In the genomic region with DNA sequence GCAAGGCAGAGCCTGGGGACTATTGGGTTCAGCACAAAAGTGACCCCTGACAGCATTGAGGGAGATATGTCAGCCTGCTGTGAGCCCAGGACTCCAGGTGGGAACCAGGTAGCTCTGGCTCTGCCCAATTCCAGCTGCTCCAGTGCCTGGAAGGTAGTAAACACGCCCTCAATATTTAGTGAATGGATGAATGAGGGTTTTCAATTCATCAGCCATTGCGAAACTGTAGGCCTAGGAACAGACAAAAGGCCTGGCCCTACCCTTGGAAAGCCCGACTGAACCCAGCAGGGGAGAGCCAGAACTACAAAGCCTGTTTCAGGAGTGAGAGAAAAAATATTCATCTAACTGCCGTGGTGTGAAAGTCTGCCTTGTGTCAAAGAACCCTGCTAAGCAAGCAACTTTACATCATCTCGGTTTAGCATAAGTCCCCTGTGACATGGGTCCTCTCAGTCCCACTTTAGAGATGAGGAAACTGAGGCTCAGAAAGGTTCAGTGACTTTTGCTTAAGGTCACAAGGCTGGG, we compare ENCODE assay signal across 1 cellular context.
TF ChIP-seq lines count a peak whose summit lies in the region.

No MANE protein-coding gene starts in this region.

TF ChIP-seq in HepG2, 621 proteins besides CTCF, POLR2A, EP300 and RAD21:
- TF ChIP-seq TBX2 (CRISPR knock-in tag; IDR thresholded peaks at IDR 0.05; ENCODE audit: borderline replicate concordance) (peak; percentile 46; the same call in 1 of the 2 replicates), BCL6 (CRISPR knock-in tag; IDR thresholded peaks at IDR 0.05) (peak; percentile 41; the same call in 1 of the 2 replicates), ZNF343 (CRISPR knock-in tag; IDR thresholded peaks at IDR 0.05) (no peak), CBX5 (CRISPR knock-in tag; IDR thresholded peaks at IDR 0.05; ENCODE audit: borderline replicate concordance) (no peak), SRY (CRISPR knock-in tag; IDR thresholded peaks at IDR 0.05) (no peak), TEAD3 (CRISPR knock-in tag; optimal IDR thresholded peaks at IDR 0.05; ENCODE audit: borderline replicate concordance) (peak; percentile 26), ZNF331 (CRISPR knock-in tag; IDR thresholded peaks at IDR 0.05) (peak; percentile 22; the same call in 1 of the 2 replicates), ZFYVE20 (CRISPR knock-in tag; IDR thresholded peaks at IDR 0.05; ENCODE audit: borderline replicate concordance, low read depth) (no peak), YEATS4 (CRISPR knock-in tag; IDR thresholded peaks at IDR 0.05; ENCODE audit: borderline replicate concordance) (no peak), ZNF549 (CRISPR knock-in tag; IDR thresholded peaks at IDR 0.05) (no peak), FOXO1 (CRISPR knock-in tag; IDR thresholded peaks at IDR 0.05) (peak; percentile 10; the same call in 1 of the 2 replicates), ZMYM3 (CRISPR knock-in tag; IDR thresholded peaks at IDR 0.05) (0 out of 2 replicates have a peak, but pooled peaks have one; percentile 25), ZFX (CRISPR knock-in tag; IDR thresholded peaks at IDR 0.05; ENCODE audit: low read depth) (peak; percentile 62; the same call in 1 of the 2 replicates), ARID2 (CRISPR knock-in tag; IDR thresholded peaks at IDR 0.05; ENCODE audit: borderline replicate concordance) (no peak), ZNF282 (IDR thresholded peaks at IDR 0.05; ENCODE audit: partially characterized antibody) (no peak), ZNF883 (CRISPR knock-in tag; IDR thresholded peaks at IDR 0.05; ENCODE audit: not compliant biosample characterization) (no peak), ZNF136 (CRISPR knock-in tag; IDR thresholded peaks at IDR 0.05; ENCODE audit: low read depth) (no peak), ZNF207 (IDR thresholded peaks at IDR 0.05; ENCODE audit: borderline replicate concordance) (no peak), HDAC2 (CRISPR knock-in tag; IDR thresholded peaks at IDR 0.05) (peak; percentile 19; the same call in 1 of the 2 replicates), LCORL (IDR thresholded peaks at IDR 0.05) (no peak), LCORL (CRISPR knock-in tag; IDR thresholded peaks at IDR 0.05) (0 out of 2 replicates have a peak, but pooled peaks have one; percentile 24), ZEB1 (IDR thresholded peaks at IDR 0.05; ENCODE audit: insufficient replicate concordance, low read depth) (peak; percentile 10), CEBPG (CRISPR knock-in tag; IDR thresholded peaks at IDR 0.05) (peak; percentile 88), KDM3A (CRISPR knock-in tag; IDR thresholded peaks at IDR 0.05; ENCODE audit: low read depth) (no peak), ZNF224 (CRISPR knock-in tag; IDR thresholded peaks at IDR 0.05) (no peak), ZNF256 (CRISPR knock-in tag; conservative IDR thresholded peaks at IDR 0.05) (no peak), ZFY (CRISPR knock-in tag; IDR thresholded peaks at IDR 0.05) (peak; percentile 46), ZSCAN9 (CRISPR knock-in tag; IDR thresholded peaks at IDR 0.05; ENCODE audit: borderline replicate concordance) (no peak), CEBPB (IDR thresholded peaks at IDR 0.05; ENCODE audit: borderline replicate concordance, low read depth, low read length) (peak; percentile 80), ZSCAN12 (CRISPR knock-in tag; IDR thresholded peaks at IDR 0.05) (no peak), RARA (CRISPR knock-in tag; IDR thresholded peaks at IDR 0.05) (no peak), ZNF253 (CRISPR knock-in tag; IDR thresholded peaks at IDR 0.05; ENCODE audit: borderline replicate concordance) (no peak), ZBTB42 (CRISPR knock-in tag; IDR thresholded peaks at IDR 0.05) (no peak), ZNF530 (CRISPR knock-in tag; IDR thresholded peaks at IDR 0.05; ENCODE audit: low read depth) (no peak), POGZ (CRISPR knock-in tag; IDR thresholded peaks at IDR 0.05) (no peak), ZNF546 (CRISPR knock-in tag; conservative IDR thresholded peaks at IDR 0.05) (no peak), ZNF235 (CRISPR knock-in tag; IDR thresholded peaks at IDR 0.05; ENCODE audit: borderline replicate concordance) (no peak), PRPF4 (IDR thresholded peaks at IDR 0.05; ENCODE audit: low read depth, low read length, poor library complexity, severe bottlenecking) (no peak), ZNF382 (CRISPR knock-in tag; IDR thresholded peaks at IDR 0.05; ENCODE audit: borderline replicate concordance) (no peak), SOX6 (IDR thresholded peaks at IDR 0.05) (no peak), SOX6 (CRISPR knock-in tag; IDR thresholded peaks at IDR 0.05) (0 out of 2 replicates have a peak, but pooled peaks have one; percentile 32), SRF (IDR thresholded peaks at IDR 0.05; ENCODE audit: low read depth, low read length) (no peak), YEATS2 (CRISPR knock-in tag; IDR thresholded peaks at IDR 0.05; ENCODE audit: borderline replicate concordance) (no peak), ZNF629 (CRISPR knock-in tag; conservative IDR thresholded peaks at IDR 0.05) (peak; percentile 81)
- TF ChIP-seq, protein P1, sequence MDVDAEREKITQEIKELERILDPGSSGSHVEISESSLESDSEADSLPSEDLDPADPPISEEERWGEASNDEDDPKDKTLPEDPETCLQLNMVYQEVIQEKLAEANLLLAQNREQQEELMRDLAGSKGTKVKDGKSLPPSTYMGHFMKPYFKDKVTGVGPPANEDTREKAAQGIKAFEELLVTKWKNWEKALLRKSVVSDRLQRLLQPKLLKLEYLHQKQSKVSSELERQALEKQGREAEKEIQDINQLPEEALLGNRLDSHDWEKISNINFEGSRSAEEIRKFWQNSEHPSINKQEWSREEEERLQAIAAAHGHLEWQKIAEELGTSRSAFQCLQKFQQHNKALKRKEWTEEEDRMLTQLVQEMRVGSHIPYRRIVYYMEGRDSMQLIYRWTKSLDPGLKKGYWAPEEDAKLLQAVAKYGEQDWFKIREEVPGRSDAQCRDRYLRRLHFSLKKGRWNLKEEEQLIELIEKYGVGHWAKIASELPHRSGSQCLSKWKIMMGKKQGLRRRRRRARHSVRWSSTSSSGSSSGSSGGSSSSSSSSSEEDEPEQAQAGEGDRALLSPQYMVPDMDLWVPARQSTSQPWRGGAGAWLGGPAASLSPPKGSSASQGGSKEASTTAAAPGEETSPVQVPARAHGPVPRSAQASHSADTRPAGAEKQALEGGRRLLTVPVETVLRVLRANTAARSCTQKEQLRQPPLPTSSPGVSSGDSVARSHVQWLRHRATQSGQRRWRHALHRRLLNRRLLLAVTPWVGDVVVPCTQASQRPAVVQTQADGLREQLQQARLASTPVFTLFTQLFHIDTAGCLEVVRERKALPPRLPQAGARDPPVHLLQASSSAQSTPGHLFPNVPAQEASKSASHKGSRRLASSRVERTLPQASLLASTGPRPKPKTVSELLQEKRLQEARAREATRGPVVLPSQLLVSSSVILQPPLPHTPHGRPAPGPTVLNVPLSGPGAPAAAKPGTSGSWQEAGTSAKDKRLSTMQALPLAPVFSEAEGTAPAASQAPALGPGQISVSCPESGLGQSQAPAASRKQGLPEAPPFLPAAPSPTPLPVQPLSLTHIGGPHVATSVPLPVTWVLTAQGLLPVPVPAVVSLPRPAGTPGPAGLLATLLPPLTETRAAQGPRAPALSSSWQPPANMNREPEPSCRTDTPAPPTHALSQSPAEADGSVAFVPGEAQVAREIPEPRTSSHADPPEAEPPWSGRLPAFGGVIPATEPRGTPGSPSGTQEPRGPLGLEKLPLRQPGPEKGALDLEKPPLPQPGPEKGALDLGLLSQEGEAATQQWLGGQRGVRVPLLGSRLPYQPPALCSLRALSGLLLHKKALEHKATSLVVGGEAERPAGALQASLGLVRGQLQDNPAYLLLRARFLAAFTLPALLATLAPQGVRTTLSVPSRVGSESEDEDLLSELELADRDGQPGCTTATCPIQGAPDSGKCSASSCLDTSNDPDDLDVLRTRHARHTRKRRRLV (CRISPR knock-in tag; IDR thresholded peaks at IDR 0.05) = no peak
- TF ChIP-seq, protein P2, sequence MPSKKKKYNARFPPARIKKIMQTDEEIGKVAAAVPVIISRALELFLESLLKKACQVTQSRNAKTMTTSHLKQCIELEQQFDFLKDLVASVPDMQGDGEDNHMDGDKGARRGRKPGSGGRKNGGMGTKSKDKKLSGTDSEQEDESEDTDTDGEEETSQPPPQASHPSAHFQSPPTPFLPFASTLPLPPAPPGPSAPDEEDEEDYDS (CRISPR knock-in tag; IDR thresholded peaks at IDR 0.05) = 0 out of 2 replicates have a peak, but pooled peaks have one; percentile 16
- TF ChIP-seq, protein P3, sequence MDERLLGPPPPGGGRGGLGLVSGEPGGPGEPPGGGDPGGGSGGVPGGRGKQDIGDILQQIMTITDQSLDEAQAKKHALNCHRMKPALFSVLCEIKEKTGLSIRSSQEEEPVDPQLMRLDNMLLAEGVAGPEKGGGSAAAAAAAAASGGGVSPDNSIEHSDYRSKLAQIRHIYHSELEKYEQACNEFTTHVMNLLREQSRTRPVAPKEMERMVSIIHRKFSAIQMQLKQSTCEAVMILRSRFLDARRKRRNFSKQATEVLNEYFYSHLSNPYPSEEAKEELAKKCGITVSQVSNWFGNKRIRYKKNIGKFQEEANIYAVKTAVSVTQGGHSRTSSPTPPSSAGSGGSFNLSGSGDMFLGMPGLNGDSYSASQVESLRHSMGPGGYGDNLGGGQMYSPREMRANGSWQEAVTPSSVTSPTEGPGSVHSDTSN (CRISPR knock-in tag; IDR thresholded peaks at IDR 0.05) = no peak
- TF ChIP-seq, protein P4, sequence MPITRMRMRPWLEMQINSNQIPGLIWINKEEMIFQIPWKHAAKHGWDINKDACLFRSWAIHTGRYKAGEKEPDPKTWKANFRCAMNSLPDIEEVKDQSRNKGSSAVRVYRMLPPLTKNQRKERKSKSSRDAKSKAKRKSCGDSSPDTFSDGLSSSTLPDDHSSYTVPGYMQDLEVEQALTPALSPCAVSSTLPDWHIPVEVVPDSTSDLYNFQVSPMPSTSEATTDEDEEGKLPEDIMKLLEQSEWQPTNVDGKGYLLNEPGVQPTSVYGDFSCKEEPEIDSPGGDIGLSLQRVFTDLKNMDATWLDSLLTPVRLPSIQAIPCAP (CRISPR knock-in tag; IDR thresholded peaks at IDR 0.05; ENCODE audit: low read depth) = no peak
- TF ChIP-seq, protein P5, sequence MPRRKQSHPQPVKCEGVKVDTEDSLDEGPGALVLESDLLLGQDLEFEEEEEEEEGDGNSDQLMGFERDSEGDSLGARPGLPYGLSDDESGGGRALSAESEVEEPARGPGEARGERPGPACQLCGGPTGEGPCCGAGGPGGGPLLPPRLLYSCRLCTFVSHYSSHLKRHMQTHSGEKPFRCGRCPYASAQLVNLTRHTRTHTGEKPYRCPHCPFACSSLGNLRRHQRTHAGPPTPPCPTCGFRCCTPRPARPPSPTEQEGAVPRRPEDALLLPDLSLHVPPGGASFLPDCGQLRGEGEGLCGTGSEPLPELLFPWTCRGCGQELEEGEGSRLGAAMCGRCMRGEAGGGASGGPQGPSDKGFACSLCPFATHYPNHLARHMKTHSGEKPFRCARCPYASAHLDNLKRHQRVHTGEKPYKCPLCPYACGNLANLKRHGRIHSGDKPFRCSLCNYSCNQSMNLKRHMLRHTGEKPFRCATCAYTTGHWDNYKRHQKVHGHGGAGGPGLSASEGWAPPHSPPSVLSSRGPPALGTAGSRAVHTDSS (CRISPR knock-in tag; conservative IDR thresholded peaks at IDR 0.05) = no peak
- TF ChIP-seq, protein P6, sequence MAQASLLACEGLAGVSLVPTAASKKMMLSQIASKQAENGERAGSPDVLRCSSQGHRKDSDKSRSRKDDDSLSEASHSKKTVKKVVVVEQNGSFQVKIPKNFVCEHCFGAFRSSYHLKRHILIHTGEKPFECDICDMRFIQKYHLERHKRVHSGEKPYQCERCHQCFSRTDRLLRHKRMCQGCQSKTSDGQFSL (CRISPR knock-in tag; IDR thresholded peaks at IDR 0.05) = no peak
- TF ChIP-seq, protein P7, sequence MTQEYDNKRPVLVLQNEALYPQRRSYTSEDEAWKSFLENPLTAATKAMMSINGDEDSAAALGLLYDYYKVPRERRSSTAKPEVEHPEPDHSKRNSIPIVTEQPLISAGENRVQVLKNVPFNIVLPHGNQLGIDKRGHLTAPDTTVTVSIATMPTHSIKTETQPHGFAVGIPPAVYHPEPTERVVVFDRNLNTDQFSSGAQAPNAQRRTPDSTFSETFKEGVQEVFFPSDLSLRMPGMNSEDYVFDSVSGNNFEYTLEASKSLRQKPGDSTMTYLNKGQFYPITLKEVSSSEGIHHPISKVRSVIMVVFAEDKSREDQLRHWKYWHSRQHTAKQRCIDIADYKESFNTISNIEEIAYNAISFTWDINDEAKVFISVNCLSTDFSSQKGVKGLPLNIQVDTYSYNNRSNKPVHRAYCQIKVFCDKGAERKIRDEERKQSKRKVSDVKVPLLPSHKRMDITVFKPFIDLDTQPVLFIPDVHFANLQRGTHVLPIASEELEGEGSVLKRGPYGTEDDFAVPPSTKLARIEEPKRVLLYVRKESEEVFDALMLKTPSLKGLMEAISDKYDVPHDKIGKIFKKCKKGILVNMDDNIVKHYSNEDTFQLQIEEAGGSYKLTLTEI (CRISPR knock-in tag; conservative IDR thresholded peaks at IDR 0.05) = no peak
- TF ChIP-seq, protein P8, sequence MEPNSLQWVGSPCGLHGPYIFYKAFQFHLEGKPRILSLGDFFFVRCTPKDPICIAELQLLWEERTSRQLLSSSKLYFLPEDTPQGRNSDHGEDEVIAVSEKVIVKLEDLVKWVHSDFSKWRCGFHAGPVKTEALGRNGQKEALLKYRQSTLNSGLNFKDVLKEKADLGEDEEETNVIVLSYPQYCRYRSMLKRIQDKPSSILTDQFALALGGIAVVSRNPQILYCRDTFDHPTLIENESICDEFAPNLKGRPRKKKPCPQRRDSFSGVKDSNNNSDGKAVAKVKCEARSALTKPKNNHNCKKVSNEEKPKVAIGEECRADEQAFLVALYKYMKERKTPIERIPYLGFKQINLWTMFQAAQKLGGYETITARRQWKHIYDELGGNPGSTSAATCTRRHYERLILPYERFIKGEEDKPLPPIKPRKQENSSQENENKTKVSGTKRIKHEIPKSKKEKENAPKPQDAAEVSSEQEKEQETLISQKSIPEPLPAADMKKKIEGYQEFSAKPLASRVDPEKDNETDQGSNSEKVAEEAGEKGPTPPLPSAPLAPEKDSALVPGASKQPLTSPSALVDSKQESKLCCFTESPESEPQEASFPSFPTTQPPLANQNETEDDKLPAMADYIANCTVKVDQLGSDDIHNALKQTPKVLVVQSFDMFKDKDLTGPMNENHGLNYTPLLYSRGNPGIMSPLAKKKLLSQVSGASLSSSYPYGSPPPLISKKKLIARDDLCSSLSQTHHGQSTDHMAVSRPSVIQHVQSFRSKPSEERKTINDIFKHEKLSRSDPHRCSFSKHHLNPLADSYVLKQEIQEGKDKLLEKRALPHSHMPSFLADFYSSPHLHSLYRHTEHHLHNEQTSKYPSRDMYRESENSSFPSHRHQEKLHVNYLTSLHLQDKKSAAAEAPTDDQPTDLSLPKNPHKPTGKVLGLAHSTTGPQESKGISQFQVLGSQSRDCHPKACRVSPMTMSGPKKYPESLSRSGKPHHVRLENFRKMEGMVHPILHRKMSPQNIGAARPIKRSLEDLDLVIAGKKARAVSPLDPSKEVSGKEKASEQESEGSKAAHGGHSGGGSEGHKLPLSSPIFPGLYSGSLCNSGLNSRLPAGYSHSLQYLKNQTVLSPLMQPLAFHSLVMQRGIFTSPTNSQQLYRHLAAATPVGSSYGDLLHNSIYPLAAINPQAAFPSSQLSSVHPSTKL (CRISPR knock-in tag; IDR thresholded peaks at IDR 0.05) = 0 out of 2 replicates have a peak, but pooled peaks have one; percentile 17
